Comparison of ENCODE assay signal across 1 cellular context in the genomic region with DNA sequence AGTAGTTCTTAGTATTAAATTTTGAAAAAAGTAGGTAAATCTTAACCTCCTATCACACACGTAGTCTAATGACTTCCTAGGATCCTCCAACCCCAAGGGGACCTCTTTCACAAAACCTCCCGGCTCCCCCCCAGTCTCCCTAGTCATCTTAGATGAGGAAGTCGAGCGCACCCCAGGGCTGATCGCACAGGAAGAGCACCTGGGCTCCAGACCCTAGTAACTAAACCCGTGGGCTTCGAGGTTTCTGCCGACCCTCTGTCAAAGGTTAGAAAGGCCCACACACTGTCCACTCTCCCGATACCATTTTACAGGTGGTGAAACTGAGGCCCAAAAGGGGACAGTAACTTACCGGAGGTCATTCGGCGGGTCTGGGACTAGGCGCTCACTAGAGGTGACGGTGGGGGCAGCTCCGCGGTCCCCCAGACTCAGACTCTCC.
TF ChIP-seq lines count a peak whose summit lies in the region.

No MANE protein-coding gene starts in this region.

TF ChIP-seq in GM12878, 131 proteins besides CTCF, POLR2A, EP300 and RAD21 (continued from another document and continues in another):
- TF ChIP-seq SUPT20H (IDR thresholded peaks at IDR 0.05; ENCODE audit: borderline replicate concordance, control insufficient read depth, low read depth, low read length) (no peak), TAF1 (IDR thresholded peaks at IDR 0.05; ENCODE audit: borderline replicate concordance, low read depth, low read length) (no peak), NFXL1 (IDR thresholded peaks at IDR 0.05; ENCODE audit: borderline replicate concordance) (no peak), CEBPZ (IDR thresholded peaks at IDR 0.05; ENCODE audit: low read depth, low read length) (no peak), CHD1 (IDR thresholded peaks at IDR 0.05; ENCODE audit: low read depth, low read length) (no peak), POLR2AphosphoS2 (IDR thresholded peaks at IDR 0.05; ENCODE audit: low read depth, low read length) (no peak), SIX5 (IDR thresholded peaks at IDR 0.05; ENCODE audit: low read depth, low read length, severe bottlenecking) (no peak), WRNIP1 (IDR thresholded peaks at IDR 0.05; ENCODE audit: borderline replicate concordance, low read depth, low read length) (no peak), REST (IDR thresholded peaks at IDR 0.05; ENCODE audit: low read depth, low read length) (no peak), SMARCA5 (IDR thresholded peaks at IDR 0.05) (peak; percentile 94), ZNF207 (IDR thresholded peaks at IDR 0.05; ENCODE audit: borderline replicate concordance) (0 out of 2 replicates have a peak, but pooled peaks have one; percentile 85), SREBF1 (IDR thresholded peaks at IDR 0.05; ENCODE audit: low read length) (no peak), IRF4 (IDR thresholded peaks at IDR 0.05; ENCODE audit: low read depth, low read length) (0 out of 2 replicates have a peak, but pooled peaks have one; percentile 14), ZNF217 (IDR thresholded peaks at IDR 0.05) (peak; percentile 31; the same call in 1 of the 2 replicates), FOS (IDR thresholded peaks at IDR 0.05; ENCODE audit: borderline replicate concordance, extremely low read depth, insufficient read length) (no peak), KLF5 (IDR thresholded peaks at IDR 0.05; ENCODE audit: partially characterized antibody) (no peak), POU2F2 (IDR thresholded peaks at IDR 0.05; ENCODE audit: borderline replicate concordance, low read depth, low read length) (no peak; the same call in 2 of the 3 replicates), ZBTB33 (IDR thresholded peaks at IDR 0.05) (no peak), SUZ12 (IDR thresholded peaks at IDR 0.05; ENCODE audit: unreplicated experiment) (no peak), CBX3 (IDR thresholded peaks at IDR 0.05; ENCODE audit: borderline replicate concordance, low read depth) (no peak), SKIL (IDR thresholded peaks at IDR 0.05; ENCODE audit: low read depth, poor library complexity, severe bottlenecking) (peak; percentile 12), TCF3 (IDR thresholded peaks at IDR 0.05; ENCODE audit: borderline replicate concordance, insufficient read depth, low read depth, low read length) (no peak), CEBPB (IDR thresholded peaks at IDR 0.05; ENCODE audit: borderline replicate concordance in 1 of 2, low read depth in 2 of 2, low read length in 2 of 2) (no peak), ASH2L (IDR thresholded peaks at IDR 0.05; ENCODE audit: borderline replicate concordance, low read depth) (no peak), NR2F1 (conservative IDR thresholded peaks at IDR 0.05) (peak; percentile 56), IRF3 (IDR thresholded peaks at IDR 0.05) (no peak), BRCA1 (IDR thresholded peaks at IDR 0.05; ENCODE audit: low read depth, low read length) (no peak), NFIC (IDR thresholded peaks at IDR 0.05; ENCODE audit: low read depth, low read length) (0 out of 2 replicates have a peak, but pooled peaks have one; percentile 19), IKZF2 (IDR thresholded peaks at IDR 0.05) (no peak), BACH1 (IDR thresholded peaks at IDR 0.05; ENCODE audit: borderline replicate concordance) (peak; percentile 80; the same call in 1 of the 2 replicates), GABPA (IDR thresholded peaks at IDR 0.05; ENCODE audit: low read depth) (no peak), SREBF2 (IDR thresholded peaks at IDR 0.05; ENCODE audit: low read length) (no peak)
- TF ChIP-seq, protein P1, sequence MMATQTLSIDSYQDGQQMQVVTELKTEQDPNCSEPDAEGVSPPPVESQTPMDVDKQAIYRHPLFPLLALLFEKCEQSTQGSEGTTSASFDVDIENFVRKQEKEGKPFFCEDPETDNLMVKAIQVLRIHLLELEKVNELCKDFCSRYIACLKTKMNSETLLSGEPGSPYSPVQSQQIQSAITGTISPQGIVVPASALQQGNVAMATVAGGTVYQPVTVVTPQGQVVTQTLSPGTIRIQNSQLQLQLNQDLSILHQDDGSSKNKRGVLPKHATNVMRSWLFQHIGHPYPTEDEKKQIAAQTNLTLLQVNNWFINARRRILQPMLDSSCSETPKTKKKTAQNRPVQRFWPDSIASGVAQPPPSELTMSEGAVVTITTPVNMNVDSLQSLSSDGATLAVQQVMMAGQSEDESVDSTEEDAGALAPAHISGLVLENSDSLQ (IDR thresholded peaks at IDR 0.05): no peak
- TF ChIP-seq, protein P2, sequence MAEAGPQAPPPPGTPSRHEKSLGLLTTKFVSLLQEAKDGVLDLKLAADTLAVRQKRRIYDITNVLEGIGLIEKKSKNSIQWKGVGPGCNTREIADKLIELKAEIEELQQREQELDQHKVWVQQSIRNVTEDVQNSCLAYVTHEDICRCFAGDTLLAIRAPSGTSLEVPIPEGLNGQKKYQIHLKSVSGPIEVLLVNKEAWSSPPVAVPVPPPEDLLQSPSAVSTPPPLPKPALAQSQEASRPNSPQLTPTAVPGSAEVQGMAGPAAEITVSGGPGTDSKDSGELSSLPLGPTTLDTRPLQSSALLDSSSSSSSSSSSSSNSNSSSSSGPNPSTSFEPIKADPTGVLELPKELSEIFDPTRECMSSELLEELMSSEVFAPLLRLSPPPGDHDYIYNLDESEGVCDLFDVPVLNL (IDR thresholded peaks at IDR 0.05; ENCODE audit: low read depth, low read length): no peak
- TF ChIP-seq, protein P3, sequence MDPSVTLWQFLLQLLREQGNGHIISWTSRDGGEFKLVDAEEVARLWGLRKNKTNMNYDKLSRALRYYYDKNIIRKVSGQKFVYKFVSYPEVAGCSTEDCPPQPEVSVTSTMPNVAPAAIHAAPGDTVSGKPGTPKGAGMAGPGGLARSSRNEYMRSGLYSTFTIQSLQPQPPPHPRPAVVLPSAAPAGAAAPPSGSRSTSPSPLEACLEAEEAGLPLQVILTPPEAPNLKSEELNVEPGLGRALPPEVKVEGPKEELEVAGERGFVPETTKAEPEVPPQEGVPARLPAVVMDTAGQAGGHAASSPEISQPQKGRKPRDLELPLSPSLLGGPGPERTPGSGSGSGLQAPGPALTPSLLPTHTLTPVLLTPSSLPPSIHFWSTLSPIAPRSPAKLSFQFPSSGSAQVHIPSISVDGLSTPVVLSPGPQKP (IDR thresholded peaks at IDR 0.05; ENCODE audit: low read depth, low read length): no peak
- TF ChIP-seq, protein P4, sequence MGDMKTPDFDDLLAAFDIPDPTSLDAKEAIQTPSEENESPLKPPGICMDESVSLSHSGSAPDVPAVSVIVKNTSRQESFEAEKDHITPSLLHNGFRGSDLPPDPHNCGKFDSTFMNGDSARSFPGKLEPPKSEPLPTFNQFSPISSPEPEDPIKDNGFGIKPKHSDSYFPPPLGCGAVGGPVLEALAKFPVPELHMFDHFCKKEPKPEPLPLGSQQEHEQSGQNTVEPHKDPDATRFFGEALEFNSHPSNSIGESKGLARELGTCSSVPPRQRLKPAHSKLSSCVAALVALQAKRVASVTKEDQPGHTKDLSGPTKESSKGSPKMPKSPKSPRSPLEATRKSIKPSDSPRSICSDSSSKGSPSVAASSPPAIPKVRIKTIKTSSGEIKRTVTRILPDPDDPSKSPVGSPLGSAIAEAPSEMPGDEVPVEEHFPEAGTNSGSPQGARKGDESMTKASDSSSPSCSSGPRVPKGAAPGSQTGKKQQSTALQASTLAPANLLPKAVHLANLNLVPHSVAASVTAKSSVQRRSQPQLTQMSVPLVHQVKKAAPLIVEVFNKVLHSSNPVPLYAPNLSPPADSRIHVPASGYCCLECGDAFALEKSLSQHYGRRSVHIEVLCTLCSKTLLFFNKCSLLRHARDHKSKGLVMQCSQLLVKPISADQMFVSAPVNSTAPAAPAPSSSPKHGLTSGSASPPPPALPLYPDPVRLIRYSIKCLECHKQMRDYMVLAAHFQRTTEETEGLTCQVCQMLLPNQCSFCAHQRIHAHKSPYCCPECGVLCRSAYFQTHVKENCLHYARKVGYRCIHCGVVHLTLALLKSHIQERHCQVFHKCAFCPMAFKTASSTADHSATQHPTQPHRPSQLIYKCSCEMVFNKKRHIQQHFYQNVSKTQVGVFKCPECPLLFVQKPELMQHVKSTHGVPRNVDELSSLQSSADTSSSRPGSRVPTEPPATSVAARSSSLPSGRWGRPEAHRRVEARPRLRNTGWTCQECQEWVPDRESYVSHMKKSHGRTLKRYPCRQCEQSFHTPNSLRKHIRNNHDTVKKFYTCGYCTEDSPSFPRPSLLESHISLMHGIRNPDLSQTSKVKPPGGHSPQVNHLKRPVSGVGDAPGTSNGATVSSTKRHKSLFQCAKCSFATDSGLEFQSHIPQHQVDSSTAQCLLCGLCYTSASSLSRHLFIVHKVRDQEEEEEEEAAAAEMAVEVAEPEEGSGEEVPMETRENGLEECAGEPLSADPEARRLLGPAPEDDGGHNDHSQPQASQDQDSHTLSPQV (IDR thresholded peaks at IDR 0.05): no peak
